In the genomic region with DNA sequence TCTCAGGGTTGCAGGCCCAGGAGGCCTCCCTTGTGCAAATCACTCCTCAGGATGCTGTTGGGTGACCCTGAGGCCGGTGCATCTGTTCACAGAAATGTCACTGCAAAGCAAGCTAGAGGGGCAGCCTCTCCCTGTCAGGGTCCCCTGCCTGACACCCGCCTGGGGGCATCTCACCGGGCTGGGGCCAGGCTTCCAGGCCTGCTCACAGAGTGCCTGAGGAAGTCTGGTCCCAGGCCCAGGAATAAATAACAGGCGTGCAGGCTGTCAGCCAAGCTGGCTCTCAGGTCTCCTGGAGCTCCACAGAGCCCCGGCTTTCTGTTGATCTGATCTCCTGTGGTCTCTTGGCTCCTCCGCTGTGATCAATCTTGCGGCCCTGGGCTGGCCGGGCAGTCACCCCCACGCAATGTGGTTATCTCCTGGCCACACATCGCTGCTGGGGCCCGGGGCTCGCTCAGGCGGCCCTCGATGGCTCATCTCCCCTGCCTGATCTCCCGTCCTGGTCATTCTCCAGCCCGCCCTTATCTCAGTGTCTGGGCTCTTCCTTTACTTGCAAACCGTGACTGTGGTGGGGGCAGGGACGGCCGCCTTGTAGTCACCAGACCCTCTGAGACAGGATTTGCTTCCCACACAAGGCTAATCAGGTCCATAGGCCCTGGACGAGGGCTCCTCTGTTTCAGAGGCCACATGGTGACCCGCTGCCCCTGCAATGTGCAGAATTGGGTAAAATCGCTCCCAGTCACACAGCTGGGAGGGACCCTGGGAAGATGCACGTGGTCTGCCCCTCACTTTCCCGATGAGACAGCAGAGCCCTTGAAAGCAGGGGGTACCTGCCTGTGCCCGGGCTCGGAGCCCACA, we compare ENCODE assay signal across 15 cellular contexts.
DNase-seq lines count a peak whose midpoint lies in the region; ATAC-seq, FAIRE-seq and TF ChIP-seq lines count a peak whose summit lies in the region.
"Had no signal": no experiment of that assay in that cellular context is flagged by ENCODE, and none has a peak within 500 bp of the region (broad histone marks: within the 10 kb centered on the region; RNA-seq: fewer than 3 reads in every experiment).

No MANE protein-coding gene starts in this region.

- TF ChIP-seq RAD21 in H1 (IDR thresholded peaks at IDR 0.05 in 1 of 2, conservative IDR thresholded peaks at IDR 0.05 in 1 of 2; ENCODE audit: low read depth in 2 of 2, low read length in 2 of 2) = no peak

- no peak for TF ChIP-seq EP300 in H1 (IDR thresholded peaks at IDR 0.05; ENCODE audit: borderline replicate concordance in 1 of 2, low read depth in 2 of 2, low read length in 2 of 2)

- POLR2A ChIA-PET in H1 (lab: Charles Lee; ENCODE audit: partially characterized antibody) = no interaction called here

- H2BK15ac ChIP-seq in H1 (ENCODE audit: low read length) (no peak overlapping the region), mesendoderm (replicated peaks; ENCODE audit: low read depth) (no peak overlapping the region)

- H2BK12ac ChIP-seq in H1 (ENCODE audit: low read depth, low read length) = 0 out of 2 replicates have a peak overlapping the region, but pooled peaks have one; percentile 11

- ATAC-seq in HG02938 (IDR thresholded peaks at IDR 0.05; ENCODE audit: unreplicated experiment) = no peak
- ATAC-seq in HG02885 (IDR thresholded peaks at IDR 0.05; ENCODE audit: poor library complexity, unreplicated experiment) = no peak
- ATAC-seq in foreskin keratinocyte = no peak
- ATAC-seq: gastrocnemius medialis, HCT116, sciatic nerve had no signal

- FAIRE-seq in H1 (lab: Jason Lieb, UNC) = no peak

- peaks cover 7 to 10% of the 10 kb centered on the region in 2 experiments for H4K20me1 ChIP-seq in H1 (replicated peaks in 1 of 2; ENCODE audit: control insufficient read depth in 1 of 2, insufficient read depth in 2 of 2, low read length in 2 of 2)

- no peaks in the 10 kb centered on the region for H3K9me3 ChIP-seq in H1 (ENCODE audit: insufficient read depth in 2 of 2, low read depth in 1 of 2, low read length in 1 of 2)
- H3K9me3 ChIP-seq: gastrocnemius medialis, vagina had no signal

- no peak overlapping the region for H4K8ac ChIP-seq in H1 (ENCODE audit: extremely low read depth, insufficient read depth, low read length)
- no peak overlapping the region for H4K8ac ChIP-seq in mesendoderm (ENCODE audit: low read depth, low read length)

- H4K5ac ChIP-seq in H1 (ENCODE audit: insufficient read length, low read depth, low read length) (no peak overlapping the region), mesendoderm (ENCODE audit: low read length) (no peak overlapping the region)

- DNase-seq in GDM1 (lab: John Stamatoyannopoulos, UW) = peak; percentile 70
- peak; percentile 97 for DNase-seq in OCI-M1 (lab: John Stamatoyannopoulos, UW)
- DNase-seq in H1 (ENCODE audit: low read depth in 1 of 2, low spot score in 2 of 2) = no peak
- peak; percentile 65 for DNase-seq in mesendoderm
- no peak for DNase-seq in NCI-H774 (lab: John Stamatoyannopoulos, UW)
- DNase-seq in foreskin keratinocyte = no peak
- DNase-seq: activated CD4-positive, alpha-beta T cell treated with anti-CD3 and anti-CD28 coated beads for 48 hours; gastrocnemius medialis; midbrain; NCI-H524 treated with DMSO at 0.1 percent for 48 hours had no signal

- H3K18ac ChIP-seq in H1 (ENCODE audit: extremely low read depth, low read length) (no peak overlapping the region; the same call in none of the 2 replicates), mesendoderm (ENCODE audit: low read length) (no peak overlapping the region)

- no peak overlapping the region for H2BK20ac ChIP-seq in H1 (ENCODE audit: low read length)

- H3K79me1 ChIP-seq in H1 (ENCODE audit: low read depth, low read length) (peaks cover 6% of the 10 kb centered on the region; the same call in 1 of the 2 replicates), mesendoderm (ENCODE audit: low read length) (peaks cover 3% of the 10 kb centered on the region)

- no peaks in the 10 kb centered on the region for H3K79me2 ChIP-seq in H1 (ENCODE audit: control insufficient read depth in 1 of 2, insufficient read depth in 2 of 2, low read length in 2 of 2)
- no peaks in the 10 kb centered on the region for H3K79me2 ChIP-seq in mesendoderm (ENCODE audit: control insufficient read depth, insufficient read depth, low read length)

- no peak overlapping the region for H3K14ac ChIP-seq in H1 (ENCODE audit: insufficient read length)

- H3K9ac ChIP-seq in H1 (replicated peaks in 1 of 4; ENCODE audit: extremely low read depth in 1 of 4, low read depth in 3 of 4, low read length in 3 of 4) = no peak overlapping the region; a peak in 1 of 7 replicates
- peak overlapping the region; percentile 15 for H3K9ac ChIP-seq in mesendoderm (ENCODE audit: low read length)

- H4K91ac ChIP-seq in H1 (replicated peaks; ENCODE audit: insufficient read length, low read length) = no peak overlapping the region

- H3K36me3 ChIP-seq in H1 (ENCODE audit: control insufficient read depth in 2 of 4, insufficient read depth in 4 of 4, low read length in 3 of 4) = no peaks in the 10 kb centered on the region; a peak in 1 of 8 replicates
- H3K36me3 ChIP-seq in mesendoderm (ENCODE audit: control insufficient read depth, insufficient read depth, low read length) = no peaks in the 10 kb centered on the region
- H3K36me3 ChIP-seq: gastrocnemius medialis, vagina had no signal

- WGBS in H1 (ENCODE audit: extremely low coverage in 1 of 2, insufficient coverage in 1 of 2, insufficient read length in 1 of 2, insufficient replicate concordance in 2 of 2, low coverage in 1 of 2, low lambda C conversion rate in 2 of 2, missing lambda C conversion rate in 1 of 2), 2 experiments = 88% methylated on average over 25 of the region's 26 CpGs; no CpG with 5 or more reads in 1 of the 2 experiments
- WGBS in mesendoderm (ENCODE audit: extremely low coverage, insufficient coverage, low lambda C conversion rate) = no CpG with 5 or more reads among the region's 26 CpGs

- H2AK5ac ChIP-seq in H1 (ENCODE audit: low read depth, low read length) = no peak overlapping the region
- H2AK5ac ChIP-seq in mesendoderm (ENCODE audit: low read length) = no peak overlapping the region

- H2BK5ac ChIP-seq in H1 (ENCODE audit: low read depth, low read length) (no peak overlapping the region; the same call in 1 of the 2 replicates), mesendoderm (ENCODE audit: low read length) (no peak overlapping the region)

- H3K27me3 ChIP-seq in H1 (replicated peaks in 1 of 4; ENCODE audit: control insufficient read depth in 3 of 4, extremely low read depth in 1 of 4, insufficient read depth in 3 of 4, low read length in 3 of 4) (no peaks in the 10 kb centered on the region; a peak in 1 of 7 replicates), mesendoderm (ENCODE audit: insufficient read depth, low read length, poor library complexity) (no peaks in the 10 kb centered on the region), foreskin keratinocyte (peaks cover 65% of the 10 kb centered on the region)
- H3K27me3 ChIP-seq: gastrocnemius medialis, vagina had no signal

- CTCF ChIA-PET in H1 (lab: Charles Lee; ENCODE audit: partially characterized antibody) = interaction anchor here (0.8 to 10.2 kb wide), 6 partner anchors 11 to 234 kb away, joined by 3 to 78 read pairs (median 3); no protein-coding TSS in a partner anchor

- H3K23me2 ChIP-seq in H1 (ENCODE audit: low read depth, low read length) = peaks cover 4% of the 10 kb centered on the region; the same call in 1 of the 2 replicates

- no peak overlapping the region for H3K4me3 ChIP-seq in H1 (ENCODE audit: extremely low read depth in 1 of 4, insufficient read depth in 2 of 4, low read depth in 3 of 4, low read length in 4 of 4)
- no peak overlapping the region for H3K4me3 ChIP-seq in mesendoderm (ENCODE audit: low read length)
- H3K4me3 ChIP-seq: gastrocnemius medialis, vagina had no signal

- H2AFZ ChIP-seq in H1 (ENCODE audit: low read length) = no peak overlapping the region

- no peak overlapping the region for H3K27ac ChIP-seq in H1 (ENCODE audit: low read depth, low read length)
- peak overlapping the region; percentile 7 for H3K27ac ChIP-seq in mesendoderm (ENCODE audit: low read depth, low read length)
- H3K27ac ChIP-seq in foreskin keratinocyte = no peak overlapping the region
- H3K27ac ChIP-seq: gastrocnemius medialis, vagina had no signal

- no peak overlapping the region for H3K23ac ChIP-seq in H1 (ENCODE audit: insufficient read length)
- H3K23ac ChIP-seq in mesendoderm (ENCODE audit: low read length) = no peak overlapping the region

- no peak for TF ChIP-seq POLR2A in H1 (IDR thresholded peaks at IDR 0.05; ENCODE audit: control extremely low read depth in 1 of 2, low read depth in 2 of 2, low read length in 2 of 2)

- no peak overlapping the region for H3K56ac ChIP-seq in H1 (replicated peaks; ENCODE audit: insufficient read length, low read depth, low read length)
- peak overlapping the region; percentile 25 for H3K56ac ChIP-seq in mesendoderm (ENCODE audit: low read length)

- H3K4ac ChIP-seq in H1 (replicated peaks; ENCODE audit: insufficient read length, low read depth, low read length) (no peak overlapping the region), mesendoderm (ENCODE audit: low read depth, low read length) (no peak overlapping the region)

- no peak overlapping the region for H3K4me2 ChIP-seq in H1 (ENCODE audit: insufficient read depth in 1 of 2, low read depth in 2 of 2, low read length in 2 of 2)
- no peak overlapping the region for H3K4me2 ChIP-seq in mesendoderm (ENCODE audit: low read length)

- no peak overlapping the region for H2BK120ac ChIP-seq in H1 (replicated peaks; ENCODE audit: low read depth, low read length)
- no peak overlapping the region for H2BK120ac ChIP-seq in mesendoderm (ENCODE audit: low read depth, low read length)

- H3K4me1 ChIP-seq in H1 (replicated peaks in 1 of 4; ENCODE audit: control insufficient read depth in 3 of 4, insufficient read depth in 4 of 4, low read length in 3 of 4) = peaks cover 0 to 1% (median 0%) of the 10 kb centered on the region in 4 experiments; a peak in 3 of 7 replicates
- H3K4me1 ChIP-seq in mesendoderm (ENCODE audit: control insufficient read depth, low read depth, low read length) = no peaks in the 10 kb centered on the region
- peaks cover 5% of the 10 kb centered on the region for H3K4me1 ChIP-seq in foreskin keratinocyte

- no peak for TF ChIP-seq CTCF in H1 (IDR thresholded peaks at IDR 0.05; ENCODE audit: control extremely low read depth in 1 of 3, insufficient read depth in 1 of 3, low read depth in 1 of 3, low read length in 3 of 3)
- TF ChIP-seq CTCF in foreskin keratinocyte (conservative IDR thresholded peaks at IDR 0.05) = no peak

TF ChIP-seq in H1, 55 proteins besides CTCF, POLR2A, EP300 and RAD21 (continues in another document):
- TF ChIP-seq TAF7 (optimal IDR thresholded peaks at IDR 0.05; ENCODE audit: borderline replicate concordance, low read depth, low read length) = no peak
- no peak for TF ChIP-seq SP1 (IDR thresholded peaks at IDR 0.05; ENCODE audit: low read depth, low read length)
- no peak for TF ChIP-seq TAF1 (IDR thresholded peaks at IDR 0.05; ENCODE audit: low read depth, low read length)
- TF ChIP-seq RFX5 (IDR thresholded peaks at IDR 0.05; ENCODE audit: borderline replicate concordance, low read depth, low read length) = no peak
- TF ChIP-seq BACH1 (IDR thresholded peaks at IDR 0.05; ENCODE audit: low read length) = no peak

Comparison
In these comparisons a context has a peak if more than half of its experiments do, and no peak if none do; other contexts are left out.
1. DNase-seq: peak in GDM1 (single experiment), OCI-M1 (single experiment) and mesendoderm (single experiment); none in H1 (0 of 2), NCI-H774 (single experiment) and foreskin keratinocyte (0 of 2).